Comparison of ENCODE assay signal across 14 cellular contexts in genomic region chr9:81083062-81083461, GRCh38.
A peak's percentile ranks its signal among the peaks of the same experiment; 100 is the strongest.
DNase-seq lines count a peak whose midpoint lies in the region; ATAC-seq and TF ChIP-seq lines count a peak whose summit lies in the region.
"Had no signal": no experiment of that assay in that cellular context is flagged by ENCODE, and none has a peak within 500 bp of the region (broad histone marks: within the 10 kb centered on the region; RNA-seq: fewer than 3 reads in every experiment).

No MANE protein-coding gene starts in this region.

- H3K27ac ChIP-seq in left ventricle myocardium inferior (replicated peaks) (no peak overlapping the region), right atrium auricular region (no peak overlapping the region), WERI-Rb-1 (no peak overlapping the region), colonic mucosa (no peak overlapping the region)
- H3K27ac ChIP-seq: skin epidermis had no signal

- no peak for DNase-seq in left ventricle myocardium inferior
- DNase-seq in right atrium auricular region (ENCODE audit: low spot score) = no peak
- DNase-seq in WERI-Rb-1 = peak; percentile 32
- peak; percentile 7 for DNase-seq in iPS DF 4.7 (ENCODE audit: extremely low read depth, low spot score)
- DNase-seq in hypothalamus (lab: John Stamatoyannopoulos, UW) = no peak
- no peak for DNase-seq in colonic mucosa
- DNase-seq: AML-193, NCI-H2029, T-helper 1 cell had no signal

- H3K9me3 ChIP-seq in left ventricle myocardium inferior (replicated peaks) (no peaks in the 10 kb centered on the region), right atrium auricular region (no peaks in the 10 kb centered on the region), WERI-Rb-1 (ENCODE audit: severe bottlenecking) (no peaks in the 10 kb centered on the region), colonic mucosa (no peaks in the 10 kb centered on the region)

- H3K36me3 ChIP-seq in left ventricle myocardium inferior (no peaks in the 10 kb centered on the region), right atrium auricular region (no peaks in the 10 kb centered on the region), WERI-Rb-1 (no peaks in the 10 kb centered on the region), colonic mucosa (no peaks in the 10 kb centered on the region)

- intact Hi-C loops in left ventricle myocardium inferior (cut with micrococcal nuclease) = no loop called here
- intact Hi-C loops in colonic mucosa (cut with DNase I) = no loop called here

- H3K4me1 ChIP-seq in left ventricle myocardium inferior (no peaks in the 10 kb centered on the region), right atrium auricular region (no peaks in the 10 kb centered on the region), colonic mucosa (no peaks in the 10 kb centered on the region)

- H3K4me3 ChIP-seq in left ventricle myocardium inferior (no peak overlapping the region), right atrium auricular region (no peak overlapping the region), WERI-Rb-1 (ENCODE audit: low read depth, low read length) (no peak overlapping the region), colonic mucosa (no peak overlapping the region)
- H3K4me3 ChIP-seq: skin epidermis had no signal

- no peaks in the 10 kb centered on the region for H3K27me3 ChIP-seq in left ventricle myocardium inferior (ENCODE audit: low read depth)
- H3K27me3 ChIP-seq in right atrium auricular region = no peaks in the 10 kb centered on the region
- no peaks in the 10 kb centered on the region for H3K27me3 ChIP-seq in WERI-Rb-1 (ENCODE audit: insufficient read depth, low read depth, severe bottlenecking)
- no peaks in the 10 kb centered on the region for H3K27me3 ChIP-seq in colonic mucosa

- ATAC-seq in GM19467 (IDR thresholded peaks at IDR 0.05; ENCODE audit: unreplicated experiment) (no peak), HG02763 (IDR thresholded peaks at IDR 0.05; ENCODE audit: unreplicated experiment) (no peak)
- ATAC-seq: left lobe of liver; stimulated activated effector memory CD8-positive, alpha-beta T cell treated with anti-CD3 and anti-CD28 coated beads, Interleukin-12 subunit alpha, Interleukin-12 subunit beta, amount 100 ng/mL, for 72 hours had no signal

- no peak overlapping the region for H3K9ac ChIP-seq in colonic mucosa (ENCODE audit: low read depth in 2 of 2, low read length in 2 of 2)

- TF ChIP-seq CTCF in left ventricle myocardium inferior (IDR thresholded peaks at IDR 0.05; ENCODE audit: borderline replicate concordance) (peak; percentile 19), right atrium auricular region (IDR thresholded peaks at IDR 0.05) (no peak), WERI-Rb-1 (IDR thresholded peaks at IDR 0.05; ENCODE audit: low read depth, low read length) (peak; percentile 51), colonic mucosa (IDR thresholded peaks at IDR 0.05) (no peak)

Comparison
In these comparisons a context has a peak if more than half of its experiments do, and no peak if none do; other contexts are left out.
1. CTCF ChIP-seq: peak in left ventricle myocardium inferior (single experiment) and WERI-Rb-1 (single experiment); none in right atrium auricular region (0 of 2) and colonic mucosa (single experiment).
2. DNase-seq: peak in WERI-Rb-1 (single experiment) and iPS DF 4.7 (single experiment); none in left ventricle myocardium inferior (single experiment), right atrium auricular region (single experiment), hypothalamus (0 of 51) and colonic mucosa (single experiment).